6 cellular contexts compared by ENCODE assay signal in the genomic region with DNA sequence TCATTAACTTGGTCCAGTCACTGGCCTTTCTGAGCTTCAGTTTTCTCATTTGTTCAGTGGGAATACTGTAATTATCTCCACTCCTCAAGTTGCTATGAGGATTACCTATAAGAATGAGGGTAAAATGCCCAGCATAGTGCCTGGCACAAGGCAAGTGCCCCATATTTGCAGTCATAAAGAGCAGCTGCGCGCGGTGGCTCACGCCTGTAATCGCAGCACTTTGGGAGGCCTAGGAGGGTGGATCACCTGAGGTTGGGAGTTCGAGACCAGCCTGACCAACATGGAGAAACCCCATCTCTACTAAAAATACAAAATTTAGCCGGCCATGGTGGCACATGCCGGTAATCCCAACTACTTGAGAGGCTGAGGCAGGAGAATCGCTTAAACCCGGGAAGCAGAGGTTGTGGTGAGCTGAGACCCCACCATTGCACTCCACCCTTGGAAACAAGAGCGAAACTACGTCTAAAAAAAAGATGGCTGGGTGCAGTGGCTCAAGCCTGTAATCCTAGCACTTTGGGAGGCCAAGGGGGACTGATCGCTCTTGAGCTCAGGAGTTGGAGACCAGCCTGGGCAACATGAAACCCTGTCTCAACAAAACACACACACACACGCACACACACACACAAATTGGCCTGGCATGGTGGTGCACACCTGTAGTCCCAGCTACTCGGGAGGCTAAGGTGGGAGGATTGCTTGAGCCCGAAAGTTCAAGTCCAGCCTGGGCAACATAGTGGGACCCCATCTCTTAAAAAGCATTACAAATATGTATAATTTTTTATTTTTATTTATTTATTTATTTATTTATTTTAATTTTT. TPM values are rescaled to one million over a fixed set of nuclear protein-coding genes. Genes with fewer than 3 reads are reported as not detected.
DNase-seq lines count a peak whose midpoint lies in the region; ATAC-seq and TF ChIP-seq lines count a peak whose summit lies in the region.
"Not testable (repeated sequence)": the region's sequence is repeated elsewhere in the genome, so short reads cannot be mapped to it uniquely, and the experiment has no call there.

No MANE protein-coding gene starts in this region.

- CTCF ChIA-PET in CD8-positive, alpha-beta memory T cell (lab: Charles Lee) = not testable (repeated sequence)

- H3K27ac ChIP-seq in CD8-positive, alpha-beta memory T cell (ENCODE audit: low read depth, low read length) = not testable (repeated sequence)
- peak overlapping the region; percentile 92 for H3K27ac ChIP-seq in left ventricle myocardium inferior (replicated peaks)
- peak overlapping the region; percentile 63 for H3K27ac ChIP-seq in muscle layer of duodenum (ENCODE audit: low read length)

- POLR2A ChIA-PET in CD8-positive, alpha-beta memory T cell (lab: Charles Lee) = interaction anchor here (0.5 to 0.7 kb wide), 3 partner anchors 19 to 599 kb away, joined by 3 to 5 read pairs (median 3); no protein-coding TSS in a partner anchor

- peaks cover 6 to 20% (median 8%) of the 10 kb centered on the region in 3 donors for H3K4me1 Mint-ChIP-seq in CD8-positive, alpha-beta memory T cell
- not testable (repeated sequence) for H3K4me1 Mint-ChIP-seq in T-helper 2 cell treated with Interferon-gamma antibody and Interleukin-4, amounts not matched to agents 5 μg/mL and 100 μg/mL, for 36 hours (ENCODE audit: low read depth)
- H3K4me1 Mint-ChIP-seq in brain = peaks cover 30% of the 10 kb centered on the region
- peaks cover 30 to 55% of the 10 kb centered on the region in 2 donors for H3K4me1 Mint-ChIP-seq in stimulated activated naive B cell treated with anti-CD40 and anti-IgM and Interleukin-4, amounts not matched to agents 10 μg/mL and 1 μg/mL and 100 μg/mL, for 72 hours

- H3K27ac Mint-ChIP-seq in CD8-positive, alpha-beta memory T cell = peak overlapping the region in 4 of 8 donors; percentile 48 to 81 (median 66)
- H3K27ac Mint-ChIP-seq in T-helper 2 cell treated with Interferon-gamma antibody and Interleukin-4, amounts not matched to agents 5 μg/mL and 100 μg/mL, for 36 hours = not testable (repeated sequence)
- peak overlapping the region in 3 of 5 experiments; percentile 53 to 87 (median 81) for H3K27ac Mint-ChIP-seq in brain
- H3K27ac Mint-ChIP-seq in stimulated activated naive B cell treated with anti-CD40 and anti-IgM and Interleukin-4, amounts not matched to agents 10 μg/mL and 1 μg/mL and 100 μg/mL, for 72 hours = peak overlapping the region; percentile 89

- H3K36me3 ChIP-seq in CD8-positive, alpha-beta memory T cell (ENCODE audit: insufficient read depth, low read length); left ventricle myocardium inferior; muscle layer of duodenum (ENCODE audit: control insufficient read depth in 1 of 2, insufficient read depth in 2 of 2, low read length in 2 of 2): not testable (repeated sequence)

- DNase-seq in CD8-positive, alpha-beta memory T cell; T-helper 2 cell treated with Interferon-gamma antibody and Interleukin-4, amounts not matched to agents 5 μg/mL and 100 μg/mL, for 36 hours (ENCODE audit: low spot score); left ventricle myocardium inferior; stimulated activated naive B cell treated with anti-CD40 and anti-IgM and Interleukin-4, amounts not matched to agents 10 μg/mL and 1 μg/mL and 100 μg/mL, for 72 hours: not testable (repeated sequence)

- intact Hi-C loops in left ventricle myocardium inferior (cut with micrococcal nuclease) = not testable (repeated sequence)

- not testable (repeated sequence) for H3K9me3 Mint-ChIP-seq in CD8-positive, alpha-beta memory T cell; T-helper 2 cell treated with Interferon-gamma antibody and Interleukin-4, amounts not matched to agents 5 μg/mL and 100 μg/mL, for 36 hours; brain; stimulated activated naive B cell treated with anti-CD40 and anti-IgM and Interleukin-4, amounts not matched to agents 10 μg/mL and 1 μg/mL and 100 μg/mL, for 72 hours

- H3K9me3 ChIP-seq in CD8-positive, alpha-beta memory T cell (ENCODE audit: low read length); left ventricle myocardium inferior (replicated peaks); muscle layer of duodenum (ENCODE audit: control insufficient read depth in 1 of 2, low read length in 2 of 2): not testable (repeated sequence)

- H3K27me3 Mint-ChIP-seq in CD8-positive, alpha-beta memory T cell = peaks cover 27 to 37% of the 10 kb centered on the region in 2 donors
- H3K27me3 Mint-ChIP-seq in T-helper 2 cell treated with Interferon-gamma antibody and Interleukin-4, amounts not matched to agents 5 μg/mL and 100 μg/mL, for 36 hours (ENCODE audit: low read depth) = peaks cover 52% of the 10 kb centered on the region
- H3K27me3 Mint-ChIP-seq in brain = peaks cover 73% of the 10 kb centered on the region
- H3K27me3 Mint-ChIP-seq in stimulated activated naive B cell treated with anti-CD40 and anti-IgM and Interleukin-4, amounts not matched to agents 10 μg/mL and 1 μg/mL and 100 μg/mL, for 72 hours = peaks cover 26 to 30% of the 10 kb centered on the region in 2 donors

- H3K4me3 Mint-ChIP-seq in CD8-positive, alpha-beta memory T cell = peak overlapping the region in 6 of 7 donors; percentile 52 to 78 (median 66)
- H3K4me3 Mint-ChIP-seq in T-helper 2 cell treated with Interferon-gamma antibody and Interleukin-4, amounts not matched to agents 5 μg/mL and 100 μg/mL, for 36 hours = peak overlapping the region; percentile 81
- peak overlapping the region in 4 of 5 experiments; percentile 45 to 85 (median 76) for H3K4me3 Mint-ChIP-seq in brain
- H3K4me3 Mint-ChIP-seq in stimulated activated naive B cell treated with anti-CD40 and anti-IgM and Interleukin-4, amounts not matched to agents 10 μg/mL and 1 μg/mL and 100 μg/mL, for 72 hours = peak overlapping the region; percentile 87 to 88

- TF ChIP-seq CTCF in brain (conservative IDR thresholded peaks at IDR 0.05); left ventricle myocardium inferior (IDR thresholded peaks at IDR 0.05; ENCODE audit: borderline replicate concordance): not testable (repeated sequence)

- not testable (repeated sequence) for ATAC-seq in stimulated activated naive B cell treated with anti-CD40 and anti-IgM and Interleukin-4, amounts not matched to agents 10 μg/mL and 1 μg/mL and 100 μg/mL, for 72 hours (replicated peaks)

- H3K27me3 ChIP-seq in CD8-positive, alpha-beta memory T cell (ENCODE audit: insufficient read depth, low read length, poor library complexity, severe bottlenecking) = peaks cover 26% of the 10 kb centered on the region
- peaks cover 14% of the 10 kb centered on the region for H3K27me3 ChIP-seq in left ventricle myocardium inferior (ENCODE audit: low read depth)
- not testable (repeated sequence) for H3K27me3 ChIP-seq in muscle layer of duodenum (ENCODE audit: low read depth, low read length)

- H3K4me1 ChIP-seq in CD8-positive, alpha-beta memory T cell (ENCODE audit: insufficient read depth, low read length) = not testable (repeated sequence)
- peaks cover 40% of the 10 kb centered on the region for H3K4me1 ChIP-seq in left ventricle myocardium inferior
- H3K4me1 ChIP-seq in muscle layer of duodenum (ENCODE audit: control insufficient read depth in 1 of 2, insufficient read depth in 2 of 2, low read length in 2 of 2) = peaks cover 11 to 33% of the 10 kb centered on the region in 2 donors

- H3K36me3 Mint-ChIP-seq in CD8-positive, alpha-beta memory T cell; T-helper 2 cell treated with Interferon-gamma antibody and Interleukin-4, amounts not matched to agents 5 μg/mL and 100 μg/mL, for 36 hours (ENCODE audit: low read depth); brain; stimulated activated naive B cell treated with anti-CD40 and anti-IgM and Interleukin-4, amounts not matched to agents 10 μg/mL and 1 μg/mL and 100 μg/mL, for 72 hours: not testable (repeated sequence)

- not testable (repeated sequence) for H3K4me3 ChIP-seq in CD8-positive, alpha-beta memory T cell (ENCODE audit: low read length)
- H3K4me3 ChIP-seq in left ventricle myocardium inferior = peak overlapping the region; percentile 73
- peak overlapping the region; percentile 50 to 70 for H3K4me3 ChIP-seq in muscle layer of duodenum (ENCODE audit: low read depth in 1 of 2, low read length in 2 of 2)

RNA-seq across cellular contexts. Expression of a gene that starts 1.0 kb away (rescaled TPM):
- 1 to 10 TPM; 1.1 to 1.4 TPM for total RNA-seq in CD8-positive, alpha-beta memory T cell
- 1.2 TPM for polyA plus RNA-seq in CD8-positive, alpha-beta memory T cell
- 58.0 TPM for polyA plus RNA-seq in brain (ENCODE audit: insufficient read depth, low read depth, low replicate concordance)
- total RNA-seq in left ventricle myocardium inferior = 14.0 TPM

RNA-seq across cellular contexts. Expression of a gene that starts 12.2 kb away (rescaled TPM):
- total RNA-seq in CD8-positive, alpha-beta memory T cell = 10 to 100 TPM; 44.1 to 44.3 TPM
- polyA plus RNA-seq in CD8-positive, alpha-beta memory T cell = 7.6 TPM
- polyA plus RNA-seq in brain (ENCODE audit: insufficient read depth, low read depth, low replicate concordance) = 31.9 TPM
- total RNA-seq in left ventricle myocardium inferior = 19.3 TPM

RNA-seq across cellular contexts. Expression of a gene that starts 15.5 kb away (rescaled TPM):
- 10 to 100 TPM; 31.2 to 31.6 TPM for total RNA-seq in CD8-positive, alpha-beta memory T cell
- polyA plus RNA-seq in CD8-positive, alpha-beta memory T cell = 37.0 TPM
- polyA plus RNA-seq in brain (ENCODE audit: insufficient read depth, low read depth, low replicate concordance) = 177 TPM
- total RNA-seq in left ventricle myocardium inferior = 46.1 TPM

RNA-seq across cellular contexts. Expression of a gene that starts 21.2 kb away (rescaled TPM):
- total RNA-seq in CD8-positive, alpha-beta memory T cell = 10 to 100 TPM; 75.5 to 86.6 TPM
- 55.5 TPM for polyA plus RNA-seq in CD8-positive, alpha-beta memory T cell
- 95.5 TPM for polyA plus RNA-seq in brain (ENCODE audit: insufficient read depth, low read depth, low replicate concordance)
- 2.9 TPM for total RNA-seq in left ventricle myocardium inferior

RNA-seq across cellular contexts. Expression of a gene that starts 21.3 kb away (rescaled TPM):
- 1 to 10 TPM; 2.7 to 3.2 TPM for total RNA-seq in CD8-positive, alpha-beta memory T cell
- 2.6 TPM for polyA plus RNA-seq in CD8-positive, alpha-beta memory T cell
- polyA plus RNA-seq in brain (ENCODE audit: insufficient read depth, low read depth, low replicate concordance) = 9.9 TPM
- total RNA-seq in left ventricle myocardium inferior = 0.82 TPM
